Comparison of ENCODE assay signal across 16 cellular contexts in genomic region chr2:128797533-128797932, GRCh38.
A peak's percentile ranks its signal among the peaks of the same experiment; 100 is the strongest.
DNase-seq lines count a peak whose midpoint lies in the region; ATAC-seq and TF ChIP-seq lines count a peak whose summit lies in the region.
"Had no signal": no experiment of that assay in that cellular context is flagged by ENCODE, and none has a peak within 500 bp of the region (broad histone marks: within the 10 kb centered on the region; RNA-seq: fewer than 3 reads in every experiment).

No MANE protein-coding gene starts in this region.

- H3K27me3 Mint-ChIP-seq in MCF 10A (ENCODE audit: insufficient read depth, unreplicated experiment), result no peaks in the 10 kb centered on the region
- H3K27me3 Mint-ChIP-seq in stimulated activated naive B cell treated with anti-CD40 and anti-IgM and Interleukin-4, amounts not matched to agents 10 μg/mL and 1 μg/mL and 100 μg/mL, for 72 hours, result peaks cover 4 to 10% of the 10 kb centered on the region in 2 donors
- H3K27me3 Mint-ChIP-seq: activated naive CD4-positive, alpha-beta T cell treated with anti-CD3 and anti-CD28 coated beads, Interleukin-2, amount 10 ng/mL, durations not matched to agents 7 days and 5 days; central memory CD8-positive, alpha-beta T cell had no signal

- H3K4me1 ChIP-seq in MM.1S (ENCODE audit: low read length), result peaks cover 20% of the 10 kb centered on the region

- no peak for DNase-seq in MM.1S
- DNase-seq in MCF 10A (ENCODE audit: unreplicated experiment), result no peak
- no peak for DNase-seq in cerebellar cortex (ENCODE audit: low spot score)
- no peak for DNase-seq in dedifferentiated amniotic fluid mesenchymal stem cell (ENCODE audit: extremely low spot score)
- DNase-seq in stimulated activated naive B cell treated with anti-CD40 and anti-IgM and Interleukin-4, amounts not matched to agents 10 μg/mL and 1 μg/mL and 100 μg/mL, for 72 hours, result no peak
- DNase-seq: activated naive CD4-positive, alpha-beta T cell treated with anti-CD3 and anti-CD28 coated beads, Interleukin-2, amount 10 ng/mL, durations not matched to agents 7 days and 5 days; left ventricle myocardium inferior; NCI-H187; SJCRH30; stimulated activated CD4-positive, alpha-beta T cell treated with anti-CD3 and anti-CD28 coated beads, Interleukin-1b, Interleukin-23, amount 100 ng/mL, for 48 hours had no signal

- no TSS peak for BruUV-seq in MCF 10A (replicated peaks; lab: Mats Ljungman, UMichigan)

- no peaks in the 10 kb centered on the region for H3K27me3 ChIP-seq in MM.1S (replicated peaks; ENCODE audit: insufficient read depth, low read length)
- H3K27me3 ChIP-seq: SJCRH30 had no signal

- H4K20me1 ChIP-seq in MM.1S (ENCODE audit: insufficient read depth, low read length), result no peaks in the 10 kb centered on the region

- H3K4me3 Mint-ChIP-seq in MCF 10A (ENCODE audit: unreplicated experiment), result no peak overlapping the region
- no peak overlapping the region for H3K4me3 Mint-ChIP-seq in stimulated activated naive B cell treated with anti-CD40 and anti-IgM and Interleukin-4, amounts not matched to agents 10 μg/mL and 1 μg/mL and 100 μg/mL, for 72 hours
- H3K4me3 Mint-ChIP-seq: activated naive CD4-positive, alpha-beta T cell treated with anti-CD3 and anti-CD28 coated beads, Interleukin-2, amount 10 ng/mL, durations not matched to agents 7 days and 5 days; central memory CD8-positive, alpha-beta T cell had no signal

- CTCF ChIA-PET in MCF 10A (lab: Yijun Ruan, JAX), result interaction anchor here (2.1 kb wide), 1 partner anchor 41 kb away, joined by 4 read pairs; no protein-coding TSS in a partner anchor

- H3K4me3 ChIP-seq in MM.1S (ENCODE audit: low read length), result no peak overlapping the region
- H3K4me3 ChIP-seq: left ventricle myocardium inferior, SJCRH30 had no signal

- peak overlapping the region; percentile 62 for H3K4me2 ChIP-seq in MM.1S (ENCODE audit: low read depth, low read length)
- H3K4me2 ChIP-seq: KMS-11 had no signal

- no peaks in the 10 kb centered on the region for H3K9me3 Mint-ChIP-seq in MCF 10A (ENCODE audit: unreplicated experiment)
- H3K9me3 Mint-ChIP-seq in stimulated activated naive B cell treated with anti-CD40 and anti-IgM and Interleukin-4, amounts not matched to agents 10 μg/mL and 1 μg/mL and 100 μg/mL, for 72 hours, result peaks cover 0 to 1% of the 10 kb centered on the region in 2 donors
- H3K9me3 Mint-ChIP-seq: activated naive CD4-positive, alpha-beta T cell treated with anti-CD3 and anti-CD28 coated beads, Interleukin-2, amount 10 ng/mL, durations not matched to agents 7 days and 5 days had no signal

- intact Hi-C loops in MCF 10A (cut with micrococcal nuclease), result no loop called here

- no peak overlapping the region for H3K9ac ChIP-seq in MM.1S (ENCODE audit: low read length)
- H3K9ac ChIP-seq: KMS-11 had no signal

- no peaks in the 10 kb centered on the region for H3K36me3 ChIP-seq in MM.1S (replicated peaks; ENCODE audit: insufficient read depth, low read length)
- H3K36me3 ChIP-seq: left ventricle myocardium inferior, SJCRH30 had no signal

- H3F3A ChIP-seq in MM.1S (ENCODE audit: insufficient read depth, low read length), result peaks cover 6% of the 10 kb centered on the region; the same call in 1 of the 2 replicates

- H3K9me3 ChIP-seq in MM.1S (replicated peaks; ENCODE audit: insufficient read depth, low read length), result no peaks in the 10 kb centered on the region
- H3K9me3 ChIP-seq: left ventricle myocardium inferior, SJCRH30 had no signal

- no peaks in the 10 kb centered on the region for H3K9me2 ChIP-seq in MM.1S (replicated peaks; ENCODE audit: insufficient read depth, low read length)

- no peaks in the 10 kb centered on the region for H3K4me1 Mint-ChIP-seq in MCF 10A (ENCODE audit: insufficient read depth, unreplicated experiment)
- H3K4me1 Mint-ChIP-seq in stimulated activated naive B cell treated with anti-CD40 and anti-IgM and Interleukin-4, amounts not matched to agents 10 μg/mL and 1 μg/mL and 100 μg/mL, for 72 hours, result no peaks in the 10 kb centered on the region
- H3K4me1 Mint-ChIP-seq: activated naive CD4-positive, alpha-beta T cell treated with anti-CD3 and anti-CD28 coated beads, Interleukin-2, amount 10 ng/mL, durations not matched to agents 7 days and 5 days; central memory CD8-positive, alpha-beta T cell had no signal

- TF ChIP-seq CTCF in MM.1S (IDR thresholded peaks at IDR 0.05; ENCODE audit: low read length), result no peak
- TF ChIP-seq CTCF in MCF 10A (IDR thresholded peaks at IDR 0.05; ENCODE audit: unreplicated experiment), result no peak

- no peaks in the 10 kb centered on the region for H3K79me2 ChIP-seq in MM.1S (ENCODE audit: low read length)

- H3K27ac ChIP-seq in MM.1S (ENCODE audit: low read length), result peak overlapping the region; percentile 73; the same call in 1 of the 2 replicates
- H3K27ac ChIP-seq: epithelial cell of prostate, KMS-11, left ventricle myocardium inferior, SJCRH30 had no signal

- peak; percentile 55 for ATAC-seq in GM18511 (IDR thresholded peaks at IDR 0.05; ENCODE audit: unreplicated experiment)
- ATAC-seq in GM19455 (IDR thresholded peaks at IDR 0.05; ENCODE audit: unreplicated experiment), result peak; percentile 39
- peak; percentile 59 for ATAC-seq in HG02798 (IDR thresholded peaks at IDR 0.05; ENCODE audit: poor library complexity, unreplicated experiment)
- ATAC-seq in stimulated activated naive B cell treated with anti-CD40 and anti-IgM and Interleukin-4, amounts not matched to agents 10 μg/mL and 1 μg/mL and 100 μg/mL, for 72 hours (replicated peaks), result no peak

- no peaks in the 10 kb centered on the region for H3K36me3 Mint-ChIP-seq in MCF 10A (ENCODE audit: insufficient read depth, unreplicated experiment)
- no peaks in the 10 kb centered on the region for H3K36me3 Mint-ChIP-seq in stimulated activated naive B cell treated with anti-CD40 and anti-IgM and Interleukin-4, amounts not matched to agents 10 μg/mL and 1 μg/mL and 100 μg/mL, for 72 hours
- H3K36me3 Mint-ChIP-seq: activated naive CD4-positive, alpha-beta T cell treated with anti-CD3 and anti-CD28 coated beads, Interleukin-2, amount 10 ng/mL, durations not matched to agents 7 days and 5 days had no signal

- H3K27ac Mint-ChIP-seq in MCF 10A (ENCODE audit: low read depth, unreplicated experiment), result no peak overlapping the region
- no peak overlapping the region for H3K27ac Mint-ChIP-seq in stimulated activated naive B cell treated with anti-CD40 and anti-IgM and Interleukin-4, amounts not matched to agents 10 μg/mL and 1 μg/mL and 100 μg/mL, for 72 hours
- H3K27ac Mint-ChIP-seq: activated naive CD4-positive, alpha-beta T cell treated with anti-CD3 and anti-CD28 coated beads, Interleukin-2, amount 10 ng/mL, durations not matched to agents 7 days and 5 days had no signal

- POLR2A ChIA-PET in MCF 10A (lab: Yijun Ruan, JAX), result no interaction called here

- peak overlapping the region; percentile 34 for H2AFZ ChIP-seq in MM.1S (ENCODE audit: low read length)

Comparison
In these comparisons a context has a peak if more than half of its experiments do, and no peak if none do; other contexts are left out.
1. ATAC-seq: peak in GM18511 (single experiment), GM19455 (single experiment) and HG02798 (single experiment); none in stimulated activated naive B cell treated with anti-CD40 and anti-IgM and Interleukin-4, amounts not matched to agents 10 μg/mL and 1 μg/mL and 100 μg/mL, for 72 hours (0 of 2).